Comparison of ENCODE assay signal across 8 cellular contexts in genomic region chr1:88800382-88801051, GRCh38.
DNase-seq lines count a peak whose midpoint lies in the region; ATAC-seq and TF ChIP-seq lines count a peak whose summit lies in the region.

No MANE protein-coding gene starts in this region.

- H3K4me3 Mint-ChIP-seq in activated T-helper 2 cell treated with anti-CD3 and anti-CD28 coated beads, Interferon-gamma antibody, Interleukin-2, Interleukin-4, amounts not matched to agents 10 μg/mL and 5 μg/mL and 100 μg/mL, durations not matched to agents 14 hours and 24 hours and 36 hours (ENCODE audit: low read depth), result no peak overlapping the region
- no peak overlapping the region for H3K4me3 Mint-ChIP-seq in glutamatergic neuron (ENCODE audit: unreplicated experiment)

- peaks cover 12% of the 10 kb centered on the region for H3K4me1 Mint-ChIP-seq in activated T-helper 2 cell treated with anti-CD3 and anti-CD28 coated beads, Interferon-gamma antibody, Interleukin-2, Interleukin-4, amounts not matched to agents 10 μg/mL and 5 μg/mL and 100 μg/mL, durations not matched to agents 14 hours and 24 hours and 36 hours (ENCODE audit: low read depth)
- H3K4me1 Mint-ChIP-seq in glutamatergic neuron (ENCODE audit: low read depth, unreplicated experiment), result no peaks in the 10 kb centered on the region

- TF ChIP-seq CTCF in glutamatergic neuron (IDR thresholded peaks at IDR 0.05; ENCODE audit: partially characterized antibody, unreplicated experiment), result peak; percentile 70

- H3K27ac Mint-ChIP-seq in activated T-helper 2 cell treated with anti-CD3 and anti-CD28 coated beads, Interferon-gamma antibody, Interleukin-2, Interleukin-4, amounts not matched to agents 10 μg/mL and 5 μg/mL and 100 μg/mL, durations not matched to agents 14 hours and 24 hours and 36 hours, result peak overlapping the region; percentile 16
- H3K27ac Mint-ChIP-seq in glutamatergic neuron (ENCODE audit: unreplicated experiment), result no peak overlapping the region

- H3K27me3 Mint-ChIP-seq in activated T-helper 2 cell treated with anti-CD3 and anti-CD28 coated beads, Interferon-gamma antibody, Interleukin-2, Interleukin-4, amounts not matched to agents 10 μg/mL and 5 μg/mL and 100 μg/mL, durations not matched to agents 14 hours and 24 hours and 36 hours (ENCODE audit: low read depth), result no peaks in the 10 kb centered on the region
- H3K27me3 Mint-ChIP-seq in glutamatergic neuron (ENCODE audit: unreplicated experiment), result no peaks in the 10 kb centered on the region

- intact Hi-C loops in activated T-helper 2 cell treated with anti-CD3 and anti-CD28 coated beads, Interferon-gamma antibody, Interleukin-2, Interleukin-4, amounts not matched to agents 10 μg/mL and 5 μg/mL and 100 μg/mL, durations not matched to agents 14 hours and 24 hours and 36 hours (cut with micrococcal nuclease), result loop anchor here (5.0 kb wide), 1 partner anchor 77 kb away; no protein-coding TSS in a partner anchor

- ATAC-seq in GM19397 (IDR thresholded peaks at IDR 0.05; ENCODE audit: unreplicated experiment), result no peak
- ATAC-seq in HG02970 (IDR thresholded peaks at IDR 0.05; ENCODE audit: low FRiP score, unreplicated experiment), result no peak

- peaks cover 8% of the 10 kb centered on the region for H3K9me3 Mint-ChIP-seq in activated T-helper 2 cell treated with anti-CD3 and anti-CD28 coated beads, Interferon-gamma antibody, Interleukin-2, Interleukin-4, amounts not matched to agents 10 μg/mL and 5 μg/mL and 100 μg/mL, durations not matched to agents 14 hours and 24 hours and 36 hours
- peaks cover 2% of the 10 kb centered on the region for H3K9me3 Mint-ChIP-seq in glutamatergic neuron (ENCODE audit: unreplicated experiment)

- in situ Hi-C loops in Caki2 (cut with HindIII; ENCODE audit: low pct_unique_long_range_greater_than_20kb, low sequenced_read_pairs), result no loop called here
- in situ Hi-C loops in KBM-7 (cut with MboI; ENCODE audit: low pct_unique_long_range_greater_than_20kb, low sequenced_read_pairs), result no loop called here

- DNase-seq in Caki2 (ENCODE audit: low read depth) (peak; percentile 21), KBM-7 (peak; percentile 73), glutamatergic neuron (no peak), GOT3 (lab: John Stamatoyannopoulos, UW) (no peak)
- DNase-seq in activated T-helper 2 cell treated with anti-CD3 and anti-CD28 coated beads, Interferon-gamma antibody, Interleukin-2, Interleukin-4, amounts not matched to agents 10 μg/mL and 5 μg/mL and 100 μg/mL, durations not matched to agents 14 hours and 24 hours and 36 hours (ENCODE audit: low spot score), result no peak
- DNase-seq in stimulated activated CD4-positive, alpha-beta T cell treated with anti-CD3 and anti-CD28 coated beads, Interleukin-4, amount 100 ng/mL, for 24 hours, result peak; percentile 51

- peaks cover 64% of the 10 kb centered on the region for H3K36me3 Mint-ChIP-seq in activated T-helper 2 cell treated with anti-CD3 and anti-CD28 coated beads, Interferon-gamma antibody, Interleukin-2, Interleukin-4, amounts not matched to agents 10 μg/mL and 5 μg/mL and 100 μg/mL, durations not matched to agents 14 hours and 24 hours and 36 hours (ENCODE audit: low read depth)
- peaks cover 14% of the 10 kb centered on the region for H3K36me3 Mint-ChIP-seq in glutamatergic neuron (ENCODE audit: unreplicated experiment)

Comparison
In these comparisons a context has a peak if more than half of its experiments do, and no peak if none do; other contexts are left out.
1. DNase-seq: peak in Caki2 (single experiment), KBM-7 (single experiment) and stimulated activated CD4-positive, alpha-beta T cell treated with anti-CD3 and anti-CD28 coated beads, Interleukin-4, amount 100 ng/mL, for 24 hours (single experiment); none in activated T-helper 2 cell treated with anti-CD3 and anti-CD28 coated beads, Interferon-gamma antibody, Interleukin-2, Interleukin-4, amounts not matched to agents 10 μg/mL and 5 μg/mL and 100 μg/mL, durations not matched to agents 14 hours and 24 hours and 36 hours (single experiment), glutamatergic neuron (single experiment) and GOT3 (single experiment).